ENCODE assay signal across 30 cellular contexts in genomic region chr9:12657233-12657632, GRCh38. TPM values are rescaled to one million over a fixed set of nuclear protein-coding genes. Genes with fewer than 3 reads are reported as not detected.
"Had no signal": no experiment of that assay in that cellular context is flagged by ENCODE, and none has a peak within 500 bp of the region (broad histone marks: within the 10 kb centered on the region; RNA-seq: fewer than 3 reads in every experiment).

No MANE protein-coding gene starts in this region.

- H3K27me3 ChIP-seq: colonic mucosa, esophagus squamous epithelium, gastrocnemius medialis, heart right ventricle, left lung had no signal

- H3K27ac ChIP-seq: colonic mucosa, epithelial cell of prostate, esophagus squamous epithelium, gastrocnemius medialis, heart right ventricle, left lung, lower lobe of right lung had no signal

- ATAC-seq: effector memory CD8-positive, alpha-beta T cell; esophagus mucosa; gastrocnemius medialis; heart right ventricle; left cardiac atrium; left lung; left ventricle myocardium superior; lower lobe of right lung; mucosa of descending colon had no signal

- H3K36me3 ChIP-seq: colonic mucosa, esophagus squamous epithelium, gastrocnemius medialis, heart right ventricle, left lung, lower lobe of right lung had no signal

- FAIRE-seq: endometrium, islet of Langerhans, keratinocyte had no signal

- H3K4me3 ChIP-seq: colonic mucosa, esophagus squamous epithelium, gastrocnemius medialis, heart right ventricle, left lung, lower lobe of right lung, mucosa of descending colon had no signal

- DNase-seq: colonic mucosa; cortex of kidney; effector CD8-positive, alpha-beta T cell; effector memory CD8-positive, alpha-beta T cell; endodermal cell; erythroblast; esophagus squamous epithelium; foreskin fibroblast; foreskin melanocyte; gastrocnemius medialis; glutamatergic neuron; head of caudate nucleus; heart right ventricle; hippocampal formation; left cardiac atrium; left ventricle myocardium superior; lower lobe of right lung; mesenchymal stem cell; naive B cell had no signal

- H3K4me1 ChIP-seq: colonic mucosa, esophagus squamous epithelium, gastrocnemius medialis, heart right ventricle, left lung, lower lobe of right lung had no signal

- H3K9me3 ChIP-seq: colonic mucosa, gastrocnemius medialis, lower lobe of right lung, mucosa of descending colon had no signal

RNA-seq across cellular contexts. Expression of gene TYRP1, which starts 36.0 kb away (rescaled TPM):
- total RNA-seq: esophagus mucosa, esophagus squamous epithelium, glomerular endothelial cell, kidney epithelial cell, mesenteric fat pad, myocyte had no signal
